Comparison of ENCODE assay signal across 15 cellular contexts in the genomic region with DNA sequence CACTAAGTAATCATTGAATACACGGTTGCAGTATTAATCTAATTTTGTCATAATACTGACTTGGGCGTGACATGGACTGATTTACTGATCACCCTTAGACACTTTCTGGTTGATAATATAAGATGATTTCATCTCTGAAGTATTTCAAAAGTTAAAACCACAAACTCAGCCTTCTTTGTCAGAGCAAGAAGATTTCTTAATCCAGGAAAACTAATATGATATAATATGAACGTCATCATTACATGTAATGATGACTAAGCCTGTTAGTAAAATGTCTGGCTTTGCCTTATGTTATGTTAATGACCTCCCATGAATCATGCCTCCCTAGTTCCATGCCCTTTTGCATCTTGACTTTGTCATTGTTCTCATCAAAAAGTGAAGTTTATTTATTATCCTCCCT.
DNase-seq lines count a peak whose midpoint lies in the region; ATAC-seq, FAIRE-seq and TF ChIP-seq lines count a peak whose summit lies in the region.
"Had no signal": no experiment of that assay in that cellular context is flagged by ENCODE, and none has a peak within 500 bp of the region (broad histone marks: within the 10 kb centered on the region; RNA-seq: fewer than 3 reads in every experiment).

No MANE protein-coding gene starts in this region.

- no peaks in the 10 kb centered on the region for H3K4me1 Mint-ChIP-seq in T-cell
- H3K4me1 Mint-ChIP-seq in T-helper 2 cell treated with Interferon-gamma antibody and Interleukin-4, amounts not matched to agents 5 μg/mL and 100 μg/mL, for 36 hours (ENCODE audit: low read depth) = no peaks in the 10 kb centered on the region
- H3K4me1 Mint-ChIP-seq: activated CD4-positive, alpha-beta T cell treated with anti-CD3 and anti-CD28 coated beads, Interleukin-2, amount 10 ng/mL, durations not matched to agents 24 days and 14 days; IgD-negative memory B cell; naive thymus-derived CD4-positive, alpha-beta T cell; stimulated activated naive CD8-positive, alpha-beta T cell treated with anti-CD3 and anti-CD28 coated beads, Interleukin-15, amount 100 ng/mL, for 72 hours had no signal

- CTCF ChIA-PET in T-cell (lab: Charles Lee) = no interaction called here

- no peak for TF ChIP-seq CTCF in BE2C (IDR thresholded peaks at IDR 0.05; ENCODE audit: low read depth, low read length)

- no peaks in the 10 kb centered on the region for H3K27me3 ChIP-seq in BE2C
- H3K27me3 ChIP-seq: sigmoid colon had no signal

- peak; percentile 50 for DNase-seq in H4 (ENCODE audit: low spot score)
- peak; percentile 30 for DNase-seq in fibroblast of the conjunctiva (ENCODE audit: low read depth)
- DNase-seq in urothelium cell line (ENCODE audit: low spot score) = peak; percentile 2
- DNase-seq in T-cell = no peak
- no peak for DNase-seq in T-helper 2 cell treated with Interferon-gamma antibody and Interleukin-4, amounts not matched to agents 5 μg/mL and 100 μg/mL, for 36 hours (ENCODE audit: low spot score)
- DNase-seq in BE2C = no peak
- DNase-seq: activated CD4-positive, alpha-beta T cell treated with anti-CD3 and anti-CD28 coated beads, Interleukin-2, amount 10 ng/mL, durations not matched to agents 24 days and 14 days; activated T-cell treated with anti-CD3 and anti-CD28 coated beads, Interleukin-2, amount 50 U/mL, for 72 hours; naive thymus-derived CD4-positive, alpha-beta T cell; NCI-H1436; NCI-H524 treated with DMSO at 0.1 percent for 48 hours; sigmoid colon; stimulated activated naive CD8-positive, alpha-beta T cell treated with anti-CD3 and anti-CD28 coated beads, Interleukin-15, amount 100 ng/mL, for 72 hours had no signal

- POLR2A ChIA-PET in T-cell (lab: Charles Lee) = no interaction called here

- no peaks in the 10 kb centered on the region for H3K4me1 ChIP-seq in BE2C
- H3K4me1 ChIP-seq: sigmoid colon had no signal

- no peak overlapping the region for H3K27ac Mint-ChIP-seq in T-cell
- H3K27ac Mint-ChIP-seq in T-helper 2 cell treated with Interferon-gamma antibody and Interleukin-4, amounts not matched to agents 5 μg/mL and 100 μg/mL, for 36 hours = no peak overlapping the region
- H3K27ac Mint-ChIP-seq: activated CD4-positive, alpha-beta T cell treated with anti-CD3 and anti-CD28 coated beads, Interleukin-2, amount 10 ng/mL, durations not matched to agents 24 days and 14 days; activated T-cell treated with anti-CD3 and anti-CD28 coated beads, Interleukin-2, amount 50 U/mL, for 72 hours; IgD-negative memory B cell; naive thymus-derived CD4-positive, alpha-beta T cell; stimulated activated naive CD8-positive, alpha-beta T cell treated with anti-CD3 and anti-CD28 coated beads, Interleukin-15, amount 100 ng/mL, for 72 hours had no signal

- peaks cover 16 to 32% (median 20%) of the 10 kb centered on the region in 3 donors for H3K9me3 Mint-ChIP-seq in T-cell
- peaks cover 47% of the 10 kb centered on the region for H3K9me3 Mint-ChIP-seq in T-helper 2 cell treated with Interferon-gamma antibody and Interleukin-4, amounts not matched to agents 5 μg/mL and 100 μg/mL, for 36 hours

- H3K36me3 ChIP-seq in BE2C = no peaks in the 10 kb centered on the region
- H3K36me3 ChIP-seq: sigmoid colon had no signal

- H3K4me3 Mint-ChIP-seq in T-cell = no peak overlapping the region
- H3K4me3 Mint-ChIP-seq in T-helper 2 cell treated with Interferon-gamma antibody and Interleukin-4, amounts not matched to agents 5 μg/mL and 100 μg/mL, for 36 hours = no peak overlapping the region
- H3K4me3 Mint-ChIP-seq: activated CD4-positive, alpha-beta T cell treated with anti-CD3 and anti-CD28 coated beads, Interleukin-2, amount 10 ng/mL, durations not matched to agents 24 days and 14 days; activated T-cell treated with anti-CD3 and anti-CD28 coated beads, Interleukin-2, amount 50 U/mL, for 72 hours; IgD-negative memory B cell; naive thymus-derived CD4-positive, alpha-beta T cell; stimulated activated naive CD8-positive, alpha-beta T cell treated with anti-CD3 and anti-CD28 coated beads, Interleukin-15, amount 100 ng/mL, for 72 hours had no signal

- no peaks in the 10 kb centered on the region for H3K36me3 Mint-ChIP-seq in T-cell
- no peaks in the 10 kb centered on the region for H3K36me3 Mint-ChIP-seq in T-helper 2 cell treated with Interferon-gamma antibody and Interleukin-4, amounts not matched to agents 5 μg/mL and 100 μg/mL, for 36 hours (ENCODE audit: low read depth)
- H3K36me3 Mint-ChIP-seq: naive thymus-derived CD4-positive, alpha-beta T cell had no signal

- H3K4me3 ChIP-seq in BE2C (ENCODE audit: low read depth, low read length) = no peak overlapping the region
- H3K4me3 ChIP-seq: sigmoid colon had no signal

- no peaks in the 10 kb centered on the region for H3K27me3 Mint-ChIP-seq in T-cell
- no peaks in the 10 kb centered on the region for H3K27me3 Mint-ChIP-seq in T-helper 2 cell treated with Interferon-gamma antibody and Interleukin-4, amounts not matched to agents 5 μg/mL and 100 μg/mL, for 36 hours (ENCODE audit: low read depth)
- H3K27me3 Mint-ChIP-seq: activated CD4-positive, alpha-beta T cell treated with anti-CD3 and anti-CD28 coated beads, Interleukin-2, amount 10 ng/mL, durations not matched to agents 24 days and 14 days; IgD-negative memory B cell; naive thymus-derived CD4-positive, alpha-beta T cell; stimulated activated naive CD8-positive, alpha-beta T cell treated with anti-CD3 and anti-CD28 coated beads, Interleukin-15, amount 100 ng/mL, for 72 hours had no signal

- ATAC-seq in SK-N-SH treated with all-trans-retinoic acid at 6 μM for 48 hours (no peak), T-cell (replicated peaks in 1 of 4) (no peak)
- ATAC-seq: activated T-cell treated with anti-CD3 and anti-CD28 coated beads, Interleukin-2, amount 50 U/mL, for 72 hours; naive thymus-derived CD4-positive, alpha-beta T cell; stimulated activated naive CD8-positive, alpha-beta T cell treated with anti-CD3 and anti-CD28 coated beads, Interleukin-15, amount 100 ng/mL, for 72 hours had no signal

- no peaks in the 10 kb centered on the region for H3K9me3 ChIP-seq in BE2C
- H3K9me3 ChIP-seq: sigmoid colon had no signal

- no peak for FAIRE-seq in urothelium cell line (lab: Jason Lieb, UNC)

TF ChIP-seq in SK-N-SH treated with all-trans-retinoic acid at 6 μM for 48 hours, 23 proteins besides CTCF, POLR2A, EP300 and RAD21:
- TF ChIP-seq ISL1 (CRISPR knock-in tag; IDR thresholded peaks at IDR 0.05) (peak; percentile 59), OSR1 (CRISPR knock-in tag; IDR thresholded peaks at IDR 0.05) (no peak), TOX (CRISPR knock-in tag; IDR thresholded peaks at IDR 0.05; ENCODE audit: borderline replicate concordance) (peak; percentile 24; the same call in 1 of the 2 replicates)
- TF ChIP-seq, protein P1, sequence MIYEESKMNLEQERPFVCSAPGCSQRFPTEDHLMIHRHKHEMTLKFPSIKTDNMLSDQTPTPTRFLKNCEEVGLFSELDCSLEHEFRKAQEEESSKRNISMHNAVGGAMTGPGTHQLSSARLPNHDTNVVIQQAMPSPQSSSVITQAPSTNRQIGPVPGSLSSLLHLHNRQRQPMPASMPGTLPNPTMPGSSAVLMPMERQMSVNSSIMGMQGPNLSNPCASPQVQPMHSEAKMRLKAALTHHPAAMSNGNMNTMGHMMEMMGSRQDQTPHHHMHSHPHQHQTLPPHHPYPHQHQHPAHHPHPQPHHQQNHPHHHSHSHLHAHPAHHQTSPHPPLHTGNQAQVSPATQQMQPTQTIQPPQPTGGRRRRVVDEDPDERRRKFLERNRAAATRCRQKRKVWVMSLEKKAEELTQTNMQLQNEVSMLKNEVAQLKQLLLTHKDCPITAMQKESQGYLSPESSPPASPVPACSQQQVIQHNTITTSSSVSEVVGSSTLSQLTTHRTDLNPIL (CRISPR knock-in tag; IDR thresholded peaks at IDR 0.05; ENCODE audit: low read depth) = peak; percentile 64; the same call in 1 of the 2 replicates

Comparison
In these comparisons a context has a peak if more than half of its experiments do, and no peak if none do; other contexts are left out.
1. DNase-seq: peak in H4 (single experiment), fibroblast of the conjunctiva (single experiment) and urothelium cell line (single experiment); none in T-cell (0 of 34), T-helper 2 cell treated with Interferon-gamma antibody and Interleukin-4, amounts not matched to agents 5 μg/mL and 100 μg/mL, for 36 hours (single experiment) and BE2C (single experiment).